ENCODE assay signal across 18 cellular contexts in the genomic region with DNA sequence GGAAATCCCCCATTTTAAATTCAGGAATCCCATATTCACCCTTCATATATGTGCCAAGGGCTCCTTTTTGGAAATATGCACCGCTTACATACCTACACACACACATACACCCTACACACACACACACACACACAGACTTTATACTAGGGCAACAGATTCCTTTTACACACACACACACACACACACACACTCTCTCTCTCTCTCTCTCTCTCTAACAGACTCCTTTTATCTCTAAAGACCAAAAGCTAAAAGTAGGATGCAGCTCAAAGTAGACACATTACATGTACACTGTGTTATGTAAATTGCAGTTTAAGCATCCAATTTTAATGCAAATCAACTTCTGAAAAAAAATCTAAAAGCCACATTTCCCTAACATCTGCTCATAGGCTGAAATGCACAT.
DNase-seq lines count a peak whose midpoint lies in the region; ATAC-seq and TF ChIP-seq lines count a peak whose summit lies in the region.
"Had no signal": no experiment of that assay in that cellular context is flagged by ENCODE, and none has a peak within 500 bp of the region (broad histone marks: within the 10 kb centered on the region; RNA-seq: fewer than 3 reads in every experiment).

No MANE protein-coding gene starts in this region.

- TF ChIP-seq CTCF in GM23338 (conservative IDR thresholded peaks at IDR 0.05; ENCODE audit: low read depth in 2 of 2), result no peak
- no peak for TF ChIP-seq CTCF in endothelial cell (IDR thresholded peaks at IDR 0.05; ENCODE audit: unreplicated experiment)

- no peaks in the 10 kb centered on the region for H3K79me2 ChIP-seq in GM23338 (replicated peaks; ENCODE audit: insufficient read depth)

- ATAC-seq in GM23338 (no peak), GM18858 (IDR thresholded peaks at IDR 0.05; ENCODE audit: unreplicated experiment) (no peak), GM21619 (IDR thresholded peaks at IDR 0.05; ENCODE audit: unreplicated experiment) (no peak)
- ATAC-seq: K562 had no signal

- peak overlapping the region; percentile 49 for H3K4me2 ChIP-seq in GM23338

- H3K9me2 ChIP-seq in GM23338 (ENCODE audit: insufficient read depth), result peaks cover 11% of the 10 kb centered on the region

- no peaks in the 10 kb centered on the region for H3K36me3 ChIP-seq in GM23338 (ENCODE audit: insufficient read depth)
- H3K36me3 ChIP-seq: BE2C had no signal

- H3K27ac Mint-ChIP-seq in GM23338 (peak overlapping the region; percentile 4; the same call in 1 of the 2 replicates), endothelial cell (ENCODE audit: unreplicated experiment) (no peak overlapping the region)
- H3K27ac Mint-ChIP-seq: HFFc6 had no signal

- H3K27me3 Mint-ChIP-seq in GM23338 (ENCODE audit: insufficient read depth, low read depth, poor library complexity) (peaks cover 4% of the 10 kb centered on the region), endothelial cell (ENCODE audit: unreplicated experiment) (peaks cover 3% of the 10 kb centered on the region)

- no peaks in the 10 kb centered on the region for H3F3A ChIP-seq in GM23338 (replicated peaks; ENCODE audit: low read depth)

- no peak overlapping the region for H3K4me3 ChIP-seq in GM23338
- H3K4me3 ChIP-seq: K562 had no signal

- H3K36me3 Mint-ChIP-seq in GM23338 (ENCODE audit: low read depth) (no peaks in the 10 kb centered on the region), endothelial cell (ENCODE audit: low read depth, unreplicated experiment) (peaks cover 4% of the 10 kb centered on the region)
- H3K36me3 Mint-ChIP-seq: CD4-positive, CD25-positive, alpha-beta regulatory T cell had no signal

- no peak overlapping the region for H3K27ac ChIP-seq in GM23338 (ENCODE audit: low read depth)

- H2AFZ ChIP-seq in GM23338, result no peak overlapping the region

- DNase-seq in GM23338 (ENCODE audit: low spot score) (no peak), NCI-H1048 (lab: John Stamatoyannopoulos, UW) (peak; percentile 10), endothelial cell (ENCODE audit: low spot score) (no peak), superior temporal gyrus (ENCODE audit: extremely low spot score) (peak; percentile 42), DMS53 (lab: John Stamatoyannopoulos, UW) (no peak)
- DNase-seq: ACHN; BE2C; C1 segment of cervical spinal cord; Caco-2; CD4-positive, CD25-positive, alpha-beta regulatory T cell; DMS79; GDM1; HCEC 1CT; HFFc6; IMR-90 had no signal

- H3K27me3 ChIP-seq in GM23338 (ENCODE audit: insufficient read depth), result no peaks in the 10 kb centered on the region
- H3K27me3 ChIP-seq: BE2C had no signal

- no peaks in the 10 kb centered on the region for H3K9me3 Mint-ChIP-seq in GM23338
- H3K9me3 Mint-ChIP-seq in endothelial cell (ENCODE audit: unreplicated experiment), result no peaks in the 10 kb centered on the region
- H3K9me3 Mint-ChIP-seq: CD4-positive, CD25-positive, alpha-beta regulatory T cell had no signal

- peaks cover 31% of the 10 kb centered on the region for H3K4me1 ChIP-seq in GM23338 (ENCODE audit: insufficient read depth)
- H3K4me1 ChIP-seq: Caco-2 had no signal

- no peak overlapping the region; the same call in 2 of the 3 replicates for H3K4me3 Mint-ChIP-seq in GM23338
- peak overlapping the region; percentile 22 for H3K4me3 Mint-ChIP-seq in endothelial cell (ENCODE audit: unreplicated experiment)
- H3K4me3 Mint-ChIP-seq: CD4-positive, CD25-positive, alpha-beta regulatory T cell; HFFc6 had no signal

- H3K4me1 Mint-ChIP-seq in GM23338, result peaks cover 45% of the 10 kb centered on the region
- peaks cover 10% of the 10 kb centered on the region for H3K4me1 Mint-ChIP-seq in endothelial cell (ENCODE audit: unreplicated experiment)
- H3K4me1 Mint-ChIP-seq: CD4-positive, CD25-positive, alpha-beta regulatory T cell had no signal

- no peaks in the 10 kb centered on the region for H4K20me1 ChIP-seq in GM23338 (replicated peaks; ENCODE audit: insufficient read depth)

TF ChIP-seq in GM23338, 12 proteins besides CTCF, POLR2A, EP300 and RAD21:
- no peak for TF ChIP-seq EZH2 (IDR thresholded peaks at IDR 0.05; ENCODE audit: low read depth, unreplicated experiment)
TF ChIP-seq in GM23338: peak in this region for 0.

Comparison
In these comparisons a context has a peak if more than half of its experiments do, and no peak if none do; other contexts are left out.
1. DNase-seq: peak in NCI-H1048 (single experiment) and superior temporal gyrus (single experiment); none in GM23338 (single experiment), endothelial cell (single experiment) and DMS53 (single experiment).